ENCODE assay signal across 1 cellular context in the genomic region with DNA sequence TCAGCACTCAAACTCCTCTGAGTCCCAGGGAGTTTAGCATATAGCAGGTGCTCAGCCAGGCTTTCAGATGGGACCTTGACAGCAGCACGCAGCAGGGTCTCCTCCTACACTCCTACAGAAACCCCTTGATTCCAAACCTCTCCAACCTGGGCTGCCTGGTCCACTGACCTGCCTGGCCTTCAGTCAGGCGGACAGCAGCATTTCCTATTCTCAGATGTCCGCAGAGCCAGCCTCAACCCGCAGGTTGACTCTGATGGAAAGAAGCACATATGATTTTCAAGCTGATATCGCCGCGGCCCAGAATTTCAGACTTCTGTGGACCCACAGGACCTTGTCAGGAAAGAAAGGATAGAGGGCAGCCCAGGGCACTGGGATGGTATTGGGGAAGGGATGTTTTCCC.
TF ChIP-seq lines count a peak whose summit lies in the region.

No MANE protein-coding gene starts in this region.

TF ChIP-seq in H1, 55 proteins besides CTCF, POLR2A, EP300 and RAD21:
- TF ChIP-seq BRCA1 (IDR thresholded peaks at IDR 0.05; ENCODE audit: low read depth, low read length) (no peak), BACH1 (IDR thresholded peaks at IDR 0.05; ENCODE audit: low read length) (no peak), KDM4A (IDR thresholded peaks at IDR 0.05; ENCODE audit: low read depth, low read length, severe bottlenecking) (no peak), KDM1A (IDR thresholded peaks at IDR 0.05; ENCODE audit: borderline replicate concordance, low read length) (no peak), JUND (IDR thresholded peaks at IDR 0.05; ENCODE audit: low read length) (no peak), RBBP5 (IDR thresholded peaks at IDR 0.05; ENCODE audit: borderline replicate concordance, low read depth, low read length) (no peak), ATF2 (IDR thresholded peaks at IDR 0.05; ENCODE audit: low read length) (no peak), CEBPB (IDR thresholded peaks at IDR 0.05; ENCODE audit: low read depth, low read length) (no peak), SP4 (IDR thresholded peaks at IDR 0.05; ENCODE audit: low read length) (no peak), CHD2 (IDR thresholded peaks at IDR 0.05; ENCODE audit: low read length) (no peak), FOSL1 (IDR thresholded peaks at IDR 0.05; ENCODE audit: insufficient read depth, low read depth, low read length) (no peak), RXRA (IDR thresholded peaks at IDR 0.05; ENCODE audit: insufficient read depth, low read depth, low read length) (no peak), CBX8 (IDR thresholded peaks at IDR 0.05; ENCODE audit: borderline replicate concordance, low read depth, low read length) (no peak), KDM5A (IDR thresholded peaks at IDR 0.05; ENCODE audit: low read length) (no peak)
- TF ChIP-seq, protein P1, sequence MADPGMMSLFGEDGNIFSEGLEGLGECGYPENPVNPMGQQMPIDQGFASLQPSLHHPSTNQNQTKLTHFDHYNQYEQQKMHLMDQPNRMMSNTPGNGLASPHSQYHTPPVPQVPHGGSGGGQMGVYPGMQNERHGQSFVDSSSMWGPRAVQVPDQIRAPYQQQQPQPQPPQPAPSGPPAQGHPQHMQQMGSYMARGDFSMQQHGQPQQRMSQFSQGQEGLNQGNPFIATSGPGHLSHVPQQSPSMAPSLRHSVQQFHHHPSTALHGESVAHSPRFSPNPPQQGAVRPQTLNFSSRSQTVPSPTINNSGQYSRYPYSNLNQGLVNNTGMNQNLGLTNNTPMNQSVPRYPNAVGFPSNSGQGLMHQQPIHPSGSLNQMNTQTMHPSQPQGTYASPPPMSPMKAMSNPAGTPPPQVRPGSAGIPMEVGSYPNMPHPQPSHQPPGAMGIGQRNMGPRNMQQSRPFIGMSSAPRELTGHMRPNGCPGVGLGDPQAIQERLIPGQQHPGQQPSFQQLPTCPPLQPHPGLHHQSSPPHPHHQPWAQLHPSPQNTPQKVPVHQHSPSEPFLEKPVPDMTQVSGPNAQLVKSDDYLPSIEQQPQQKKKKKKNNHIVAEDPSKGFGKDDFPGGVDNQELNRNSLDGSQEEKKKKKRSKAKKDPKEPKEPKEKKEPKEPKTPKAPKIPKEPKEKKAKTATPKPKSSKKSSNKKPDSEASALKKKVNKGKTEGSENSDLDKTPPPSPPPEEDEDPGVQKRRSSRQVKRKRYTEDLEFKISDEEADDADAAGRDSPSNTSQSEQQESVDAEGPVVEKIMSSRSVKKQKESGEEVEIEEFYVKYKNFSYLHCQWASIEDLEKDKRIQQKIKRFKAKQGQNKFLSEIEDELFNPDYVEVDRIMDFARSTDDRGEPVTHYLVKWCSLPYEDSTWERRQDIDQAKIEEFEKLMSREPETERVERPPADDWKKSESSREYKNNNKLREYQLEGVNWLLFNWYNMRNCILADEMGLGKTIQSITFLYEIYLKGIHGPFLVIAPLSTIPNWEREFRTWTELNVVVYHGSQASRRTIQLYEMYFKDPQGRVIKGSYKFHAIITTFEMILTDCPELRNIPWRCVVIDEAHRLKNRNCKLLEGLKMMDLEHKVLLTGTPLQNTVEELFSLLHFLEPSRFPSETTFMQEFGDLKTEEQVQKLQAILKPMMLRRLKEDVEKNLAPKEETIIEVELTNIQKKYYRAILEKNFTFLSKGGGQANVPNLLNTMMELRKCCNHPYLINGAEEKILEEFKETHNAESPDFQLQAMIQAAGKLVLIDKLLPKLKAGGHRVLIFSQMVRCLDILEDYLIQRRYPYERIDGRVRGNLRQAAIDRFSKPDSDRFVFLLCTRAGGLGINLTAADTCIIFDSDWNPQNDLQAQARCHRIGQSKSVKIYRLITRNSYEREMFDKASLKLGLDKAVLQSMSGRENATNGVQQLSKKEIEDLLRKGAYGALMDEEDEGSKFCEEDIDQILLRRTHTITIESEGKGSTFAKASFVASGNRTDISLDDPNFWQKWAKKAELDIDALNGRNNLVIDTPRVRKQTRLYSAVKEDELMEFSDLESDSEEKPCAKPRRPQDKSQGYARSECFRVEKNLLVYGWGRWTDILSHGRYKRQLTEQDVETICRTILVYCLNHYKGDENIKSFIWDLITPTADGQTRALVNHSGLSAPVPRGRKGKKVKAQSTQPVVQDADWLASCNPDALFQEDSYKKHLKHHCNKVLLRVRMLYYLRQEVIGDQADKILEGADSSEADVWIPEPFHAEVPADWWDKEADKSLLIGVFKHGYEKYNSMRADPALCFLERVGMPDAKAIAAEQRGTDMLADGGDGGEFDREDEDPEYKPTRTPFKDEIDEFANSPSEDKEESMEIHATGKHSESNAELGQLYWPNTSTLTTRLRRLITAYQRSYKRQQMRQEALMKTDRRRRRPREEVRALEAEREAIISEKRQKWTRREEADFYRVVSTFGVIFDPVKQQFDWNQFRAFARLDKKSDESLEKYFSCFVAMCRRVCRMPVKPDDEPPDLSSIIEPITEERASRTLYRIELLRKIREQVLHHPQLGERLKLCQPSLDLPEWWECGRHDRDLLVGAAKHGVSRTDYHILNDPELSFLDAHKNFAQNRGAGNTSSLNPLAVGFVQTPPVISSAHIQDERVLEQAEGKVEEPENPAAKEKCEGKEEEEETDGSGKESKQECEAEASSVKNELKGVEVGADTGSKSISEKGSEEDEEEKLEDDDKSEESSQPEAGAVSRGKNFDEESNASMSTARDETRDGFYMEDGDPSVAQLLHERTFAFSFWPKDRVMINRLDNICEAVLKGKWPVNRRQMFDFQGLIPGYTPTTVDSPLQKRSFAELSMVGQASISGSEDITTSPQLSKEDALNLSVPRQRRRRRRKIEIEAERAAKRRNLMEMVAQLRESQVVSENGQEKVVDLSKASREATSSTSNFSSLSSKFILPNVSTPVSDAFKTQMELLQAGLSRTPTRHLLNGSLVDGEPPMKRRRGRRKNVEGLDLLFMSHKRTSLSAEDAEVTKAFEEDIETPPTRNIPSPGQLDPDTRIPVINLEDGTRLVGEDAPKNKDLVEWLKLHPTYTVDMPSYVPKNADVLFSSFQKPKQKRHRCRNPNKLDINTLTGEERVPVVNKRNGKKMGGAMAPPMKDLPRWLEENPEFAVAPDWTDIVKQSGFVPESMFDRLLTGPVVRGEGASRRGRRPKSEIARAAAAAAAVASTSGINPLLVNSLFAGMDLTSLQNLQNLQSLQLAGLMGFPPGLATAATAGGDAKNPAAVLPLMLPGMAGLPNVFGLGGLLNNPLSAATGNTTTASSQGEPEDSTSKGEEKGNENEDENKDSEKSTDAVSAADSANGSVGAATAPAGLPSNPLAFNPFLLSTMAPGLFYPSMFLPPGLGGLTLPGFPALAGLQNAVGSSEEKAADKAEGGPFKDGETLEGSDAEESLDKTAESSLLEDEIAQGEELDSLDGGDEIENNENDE (IDR thresholded peaks at IDR 0.05; ENCODE audit: insufficient replicate concordance, low read length), result no peak
